ENCODE assay signal across 15 cellular contexts in genomic region chr14:30655124-30655523, GRCh38. TPM values are rescaled to one million over a fixed set of nuclear protein-coding genes. Genes with fewer than 3 reads are reported as not detected.
DNase-seq lines count a peak whose midpoint lies in the region; ATAC-seq, FAIRE-seq and TF ChIP-seq lines count a peak whose summit lies in the region.
"Had no signal": no experiment of that assay in that cellular context is flagged by ENCODE, and none has a peak within 500 bp of the region (broad histone marks: within the 10 kb centered on the region; RNA-seq: fewer than 3 reads in every experiment).

No MANE protein-coding gene starts in this region.

- no peak overlapping the region for H3K27ac ChIP-seq in CD4-positive, alpha-beta memory T cell (ENCODE audit: low read depth, low read length)
- H3K27ac ChIP-seq: RWPE1, SJCRH30 had no signal

- H3K36me3 Mint-ChIP-seq in CD4-positive, alpha-beta memory T cell = peaks cover 26 to 41% of the 10 kb centered on the region in 2 donors
- H3K36me3 Mint-ChIP-seq in natural killer cell = peaks cover 13% of the 10 kb centered on the region

- H3K9me3 ChIP-seq in CD4-positive, alpha-beta memory T cell (ENCODE audit: control insufficient read depth in 1 of 2, low read length in 2 of 2) = no peaks in the 10 kb centered on the region
- H3K9me3 ChIP-seq: SJCRH30 had no signal

- CTCF ChIA-PET in CD4-positive, alpha-beta memory T cell (lab: Charles Lee; ENCODE audit: partially characterized antibody) = interaction anchor here (0.8 to 1.4 kb wide), 8 partner anchors 9 to 51 kb away, joined by 3 to 5 read pairs (median 3); no protein-coding TSS in a partner anchor

- no peak for FAIRE-seq in bronchial epithelial cell (lab: Jason Lieb, UNC)

- TF ChIP-seq CTCF in bronchial epithelial cell (IDR thresholded peaks at IDR 0.05; ENCODE audit: insufficient read depth, low read length, severe bottlenecking) (no peak), natural killer cell (IDR thresholded peaks at IDR 0.05) (no peak)

- no peaks in the 10 kb centered on the region for H3K27me3 ChIP-seq in bronchial epithelial cell (ENCODE audit: control insufficient read depth, insufficient read depth, low read length)
- H3K27me3 ChIP-seq in CD4-positive, alpha-beta memory T cell (ENCODE audit: insufficient read depth, low read length) = no peaks in the 10 kb centered on the region
- H3K27me3 ChIP-seq: SJCRH30 had no signal

- H3K9me3 Mint-ChIP-seq in CD4-positive, alpha-beta memory T cell = no peaks in the 10 kb centered on the region
- no peaks in the 10 kb centered on the region for H3K9me3 Mint-ChIP-seq in natural killer cell
- H3K9me3 Mint-ChIP-seq: CD4-positive, CD25-positive, alpha-beta regulatory T cell had no signal

- no peak overlapping the region for H3K4me3 Mint-ChIP-seq in CD4-positive, alpha-beta memory T cell
- H3K4me3 Mint-ChIP-seq in natural killer cell = no peak overlapping the region
- H3K4me3 Mint-ChIP-seq: CD4-positive, CD25-positive, alpha-beta regulatory T cell had no signal

- H3K4me3 ChIP-seq in bronchial epithelial cell (ENCODE audit: low read depth, low read length) = no peak overlapping the region
- no peak overlapping the region for H3K4me3 ChIP-seq in CD4-positive, alpha-beta memory T cell (ENCODE audit: low read length in 2 of 2)
- H3K4me3 ChIP-seq: SJCRH30 had no signal

- no peak for ATAC-seq in natural killer cell
- no peak for ATAC-seq in HG03175 (IDR thresholded peaks at IDR 0.05; ENCODE audit: unreplicated experiment)

- no peaks in the 10 kb centered on the region for H3K4me1 ChIP-seq in CD4-positive, alpha-beta memory T cell (ENCODE audit: insufficient read depth, low read length)
- H3K4me1 ChIP-seq: SJCRH30 had no signal

- H3K27me3 Mint-ChIP-seq in CD4-positive, alpha-beta memory T cell = no peaks in the 10 kb centered on the region
- no peaks in the 10 kb centered on the region for H3K27me3 Mint-ChIP-seq in natural killer cell (ENCODE audit: low read depth in 2 of 2)
- H3K27me3 Mint-ChIP-seq: CD4-positive, CD25-positive, alpha-beta regulatory T cell had no signal

- peaks cover 0 to 4% (median under 1%) of the 10 kb centered on the region in 4 donors for H3K4me1 Mint-ChIP-seq in CD4-positive, alpha-beta memory T cell
- peaks cover 0 to 3% of the 10 kb centered on the region in 2 donors for H3K4me1 Mint-ChIP-seq in natural killer cell

- POLR2A ChIA-PET in CD4-positive, alpha-beta memory T cell (lab: Charles Lee; ENCODE audit: partially characterized antibody) = no interaction called here

- no peak overlapping the region for H3K27ac Mint-ChIP-seq in CD4-positive, alpha-beta memory T cell
- H3K27ac Mint-ChIP-seq in natural killer cell = no peak overlapping the region
- H3K27ac Mint-ChIP-seq: CD4-positive, CD25-positive, alpha-beta regulatory T cell had no signal

- intact Hi-C loops in CD4-positive, alpha-beta memory T cell (cut with micrococcal nuclease) = loop anchor here (5.0 kb wide), 1 partner anchor 252 kb away; no protein-coding TSS in a partner anchor
- intact Hi-C loops in natural killer cell (cut with micrococcal nuclease) = no loop called here

- H3K36me3 ChIP-seq in bronchial epithelial cell (ENCODE audit: control insufficient read depth, insufficient read depth, low read length) = peaks cover 2% of the 10 kb centered on the region
- H3K36me3 ChIP-seq in CD4-positive, alpha-beta memory T cell (ENCODE audit: insufficient read depth, low read length) = peaks cover 32% of the 10 kb centered on the region

- DNase-seq in EH (ENCODE audit: low read depth) (peak; percentile 32), HCEC 1CT (peak; percentile 53), bronchial epithelial cell (ENCODE audit: low read depth) (peak; percentile 3), iris pigment epithelial cell (ENCODE audit: low read depth) (peak; percentile 44), natural killer cell (no peak)
- DNase-seq in CD4-positive, alpha-beta memory T cell = no peak
- DNase-seq: ACHN, Calu3, NCI-H1436 treated with DMSO at 0.1 percent for 48 hours, NCI-H2081 treated with DMSO at 0.1 percent for 48 hours, NCI-H524, SJCRH30 had no signal

RNA-seq across cellular contexts. Expression of gene SCFD1, which starts 33.0 kb away (rescaled TPM):
- total RNA-seq in bronchial epithelial cell = 101 and 119 TPM in 2 replicates
- total RNA-seq in CD4-positive, alpha-beta memory T cell = 10 to 100 TPM; 58.1 to 72.6 TPM
- polyA plus RNA-seq in CD4-positive, alpha-beta memory T cell = 10 to 100 TPM; 73.8 to 78.9 TPM
- 100 to 1,000 TPM in 2 of 3 donors, 10 to 100 TPM in 1; 97.0 to 106 (median 105) TPM for total RNA-seq in natural killer cell

Comparison
In these comparisons a context has a peak if more than half of its experiments do, and no peak if none do; other contexts are left out.
1. DNase-seq: peak in EH (single experiment), HCEC 1CT (single experiment), bronchial epithelial cell (single experiment) and iris pigment epithelial cell (single experiment); none in CD4-positive, alpha-beta memory T cell (0 of 5) and natural killer cell (single experiment).